In genomic region chr14:74085828-74086227, GRCh38 we compare ENCODE assay signal across 9 cellular contexts. TPM values are rescaled to one million over a fixed set of nuclear protein-coding genes. Genes with fewer than 3 reads are reported as not detected.
A peak's percentile ranks its signal among the peaks of the same experiment; 100 is the strongest.
DNase-seq lines count a peak whose midpoint lies in the region; ATAC-seq and TF ChIP-seq lines count a peak whose summit lies in the region.
"Had no signal": no experiment of that assay in that cellular context is flagged by ENCODE, and none has a peak within 500 bp of the region (broad histone marks: within the 10 kb centered on the region; RNA-seq: fewer than 3 reads in every experiment).

No MANE protein-coding gene starts in this region.

- no peak for DNase-seq in heart right ventricle
- DNase-seq in Right ventricle myocardium inferior (ENCODE audit: missing footprints), result no peak
- no peak for DNase-seq in WTC11 (ENCODE audit: low spot score)
- no peak for DNase-seq in NCI-H1694 (lab: John Stamatoyannopoulos, UW)
- DNase-seq in SKM-1 (lab: John Stamatoyannopoulos, UW; ENCODE audit: unreplicated experiment), result no peak
- DNase-seq in NCI-H146 treated with DMSO at 0.1 percent for 48 hours (lab: John Stamatoyannopoulos, UW; ENCODE audit: unreplicated experiment), result no peak
- DNase-seq: NCI-H2029 treated with DMSO at 0.1 percent for 48 hours had no signal

- H3K27ac ChIP-seq in heart right ventricle (no peak overlapping the region), iPS-20b (ENCODE audit: low read length) (no peak overlapping the region), urinary bladder (ENCODE audit: low read depth) (no peak overlapping the region)

- intact Hi-C loops in heart right ventricle (cut with DNase I) (no loop called here), Right ventricle myocardium inferior (cut with DNase I) (no loop called here)

- H3K27me3 ChIP-seq in heart right ventricle, result no peaks in the 10 kb centered on the region
- H3K27me3 ChIP-seq in iPS-20b (ENCODE audit: insufficient read depth, low read length), result no peaks in the 10 kb centered on the region

- no peaks in the 10 kb centered on the region for H3K27me3 Mint-ChIP-seq in WTC11 (ENCODE audit: low read depth)

- H3K9me3 Mint-ChIP-seq in WTC11, result no peaks in the 10 kb centered on the region

- 88 to 91% methylated on average over 1 of the region's 1 CpG for WGBS in heart right ventricle, 2 donors
- 85% methylated on average over 1 of the region's 1 CpG for WGBS in urinary bladder

- H3K4me3 ChIP-seq in heart right ventricle (peak overlapping the region in 9 of 10 donors; percentile 51 to 91 (median 85)), iPS-20b (ENCODE audit: low read length) (peak overlapping the region; percentile 99), urinary bladder (ENCODE audit: low read depth, low read length) (peak overlapping the region; percentile 64)

- H3K9me3 ChIP-seq in heart right ventricle, result no peaks in the 10 kb centered on the region
- no peaks in the 10 kb centered on the region for H3K9me3 ChIP-seq in iPS-20b (ENCODE audit: insufficient read depth, low read depth, low read length)

- ATAC-seq in heart right ventricle (no peak), Right ventricle myocardium inferior (no peak), WTC11 (no peak)

- H3K9ac ChIP-seq in iPS-20b (ENCODE audit: low read depth, low read length), result peak overlapping the region; percentile 99

- POLR2A ChIA-PET in WTC11 (lab: Charles Lee), result no interaction called here

- peaks cover 2% of the 10 kb centered on the region for H3K36me3 Mint-ChIP-seq in WTC11

- CTCF ChIA-PET in WTC11 (lab: Charles Lee), result no interaction called here

- H3K4me1 Mint-ChIP-seq in WTC11, result peaks cover 14% of the 10 kb centered on the region

- H3K4me1 ChIP-seq in heart right ventricle, result peaks cover 0 to 43% (median 30%) of the 10 kb centered on the region in 9 donors
- peaks cover 8% of the 10 kb centered on the region for H3K4me1 ChIP-seq in iPS-20b (ENCODE audit: insufficient read depth, low read length)
- no peaks in the 10 kb centered on the region for H3K4me1 ChIP-seq in urinary bladder (ENCODE audit: insufficient read depth)

- H3K27ac Mint-ChIP-seq in WTC11, result peak overlapping the region; percentile 99

- H3K36me3 ChIP-seq in heart right ventricle (peaks cover 0 to 1% (median 0%) of the 10 kb centered on the region in 9 donors), iPS-20b (ENCODE audit: insufficient read depth, low read depth, low read length) (peaks cover 3% of the 10 kb centered on the region), urinary bladder (ENCODE audit: insufficient read depth) (no peaks in the 10 kb centered on the region)

- TF ChIP-seq CTCF in heart right ventricle (IDR thresholded peaks at IDR 0.05), result no peak
- TF ChIP-seq CTCF in WTC11 (IDR thresholded peaks at IDR 0.05), result no peak

- peak overlapping the region; percentile 98 for H3K4me3 Mint-ChIP-seq in WTC11

TF ChIP-seq in WTC11, 78 proteins besides CTCF, POLR2A, EP300 and RAD21:
- TF ChIP-seq ZNF416 (CRISPR knock-in tag; IDR thresholded peaks at IDR 0.05) (no peak), NR3C1 (CRISPR knock-in tag; conservative IDR thresholded peaks at IDR 0.05; ENCODE audit: low read depth) (no peak), JAZF1 (CRISPR knock-in tag; IDR thresholded peaks at IDR 0.05) (no peak)

RNA-seq across cellular contexts. Expression of gene LIN52, which starts 1.1 kb away (rescaled TPM):
- 10 to 100 TPM in 4 of 10 donors, 1 to 10 TPM in 6; 4.7 to 13.6 (median 9.0) TPM for total RNA-seq in heart right ventricle
- 1 to 10 TPM; 5.3 to 6.9 TPM for polyA plus RNA-seq in heart right ventricle
- 6.7 TPM for total RNA-seq in Right ventricle myocardium inferior
- 8.8 to 10.6 TPM (median 10.3 TPM) in 3 replicates for total RNA-seq in WTC11 (2021)
- total RNA-seq in urinary bladder, result 17.5 TPM
- polyA plus RNA-seq in urinary bladder, result 11.8 TPM

RNA-seq across cellular contexts. Expression of gene ALDH6A1, which starts 1.6 kb away (rescaled TPM):
- total RNA-seq in heart right ventricle (100 to 1,000 TPM in 2 of 10 donors, 10 to 100 TPM in 8; 36.9 to 129 (median 81.5) TPM), Right ventricle myocardium inferior (47.2 TPM), WTC11 (2021) (21.6 to 32.1 TPM (median 30.6 TPM) in 3 replicates), urinary bladder (48.3 TPM)
- polyA plus RNA-seq in heart right ventricle (10 to 100 TPM; 11.3 to 15.5 TPM), urinary bladder (24.8 TPM)
